2 cellular contexts compared by ENCODE assay signal in the genomic region with DNA sequence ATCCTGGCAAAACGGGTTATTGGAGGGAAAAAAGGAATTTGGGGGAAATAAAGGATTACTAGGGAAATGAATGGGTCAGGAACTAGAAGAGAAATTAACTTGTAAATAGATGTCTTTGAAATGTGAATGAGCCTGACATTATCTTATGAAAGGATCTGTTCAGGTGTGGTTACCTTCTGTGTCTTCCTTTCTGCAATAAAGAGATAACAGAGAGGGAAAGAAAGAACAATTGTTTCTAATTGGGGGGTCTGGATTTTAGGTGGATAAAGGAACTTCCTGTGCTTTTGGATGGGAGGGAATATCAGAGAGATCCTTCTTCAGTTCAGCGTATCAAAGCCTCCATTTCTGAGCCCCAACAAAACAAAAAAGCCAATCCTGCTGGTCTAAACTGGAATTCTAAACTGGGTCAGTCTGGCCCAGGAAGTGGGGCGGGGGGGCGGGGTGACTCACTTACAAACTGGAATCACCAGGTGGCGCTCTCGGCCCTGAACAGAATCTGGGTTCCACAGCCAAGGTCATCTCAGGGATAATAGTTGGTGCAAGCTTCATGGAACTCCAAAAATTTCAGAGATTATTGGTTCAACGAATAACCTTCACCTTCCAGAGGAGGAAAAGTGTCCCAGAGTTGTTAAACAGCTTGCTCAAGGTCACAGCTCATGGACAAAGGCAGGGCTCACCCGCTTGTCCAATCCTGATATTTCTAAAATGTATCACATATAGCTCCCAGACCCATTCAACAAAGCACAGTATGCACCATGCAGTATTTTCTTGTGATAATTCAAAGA.
TF ChIP-seq lines count a peak whose summit lies in the region.

No MANE protein-coding gene starts in this region.

TF ChIP-seq in HCT116, 20 proteins besides CTCF, POLR2A, EP300 and RAD21:
- TF ChIP-seq CBX3 (IDR thresholded peaks at IDR 0.05; ENCODE audit: low read depth) (no peak), POLR2AphosphoS5 (IDR thresholded peaks at IDR 0.05; ENCODE audit: low read depth, low read length) (no peak), JUND (IDR thresholded peaks at IDR 0.05) (no peak), SP1 (IDR thresholded peaks at IDR 0.05; ENCODE audit: low read depth) (no peak), ELF1 (IDR thresholded peaks at IDR 0.05; ENCODE audit: borderline replicate concordance, low read depth) (no peak), SIN3A (IDR thresholded peaks at IDR 0.05; ENCODE audit: low read depth) (no peak), SRF (IDR thresholded peaks at IDR 0.05; ENCODE audit: low read depth) (no peak)
- TF ChIP-seq, protein P1, sequence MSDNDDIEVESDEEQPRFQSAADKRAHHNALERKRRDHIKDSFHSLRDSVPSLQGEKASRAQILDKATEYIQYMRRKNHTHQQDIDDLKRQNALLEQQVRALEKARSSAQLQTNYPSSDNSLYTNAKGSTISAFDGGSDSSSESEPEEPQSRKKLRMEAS (IDR thresholded peaks at IDR 0.05) = no peak

TF ChIP-seq in WTC11, 78 proteins besides CTCF, POLR2A, EP300 and RAD21:
- TF ChIP-seq ZNF416 (CRISPR knock-in tag; IDR thresholded peaks at IDR 0.05) = no peak
- TF ChIP-seq, protein P2, sequence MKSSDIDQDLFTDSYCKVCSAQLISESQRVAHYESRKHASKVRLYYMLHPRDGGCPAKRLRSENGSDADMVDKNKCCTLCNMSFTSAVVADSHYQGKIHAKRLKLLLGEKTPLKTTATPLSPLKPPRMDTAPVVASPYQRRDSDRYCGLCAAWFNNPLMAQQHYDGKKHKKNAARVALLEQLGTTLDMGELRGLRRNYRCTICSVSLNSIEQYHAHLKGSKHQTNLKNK (CRISPR knock-in tag; IDR thresholded peaks at IDR 0.05) = 0 out of 2 replicates have a peak, but pooled peaks have one; percentile 9
